In the genomic region with DNA sequence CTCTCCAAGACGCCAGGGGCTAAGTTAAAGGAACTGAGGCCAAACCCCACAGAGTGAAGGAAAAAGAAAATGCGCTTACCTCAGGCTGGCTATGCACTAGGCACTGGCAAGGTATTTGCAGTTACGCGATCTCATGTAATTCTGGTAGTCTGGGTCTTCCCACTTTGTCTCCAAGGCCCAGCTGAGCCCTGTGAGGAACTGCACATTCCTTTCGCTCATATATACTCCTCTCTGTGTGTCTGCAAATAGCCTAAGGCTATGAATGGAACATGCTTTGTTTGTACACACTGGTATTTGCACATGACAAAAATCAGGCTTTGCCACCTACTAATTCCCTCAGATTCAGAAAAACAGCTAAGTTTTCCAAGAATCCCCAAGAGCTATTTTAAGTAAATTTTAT, we compare ENCODE assay signal across 26 cellular contexts.
DNase-seq lines count a peak whose midpoint lies in the region; FAIRE-seq and TF ChIP-seq lines count a peak whose summit lies in the region.
"Had no signal": no experiment of that assay in that cellular context is flagged by ENCODE, and none has a peak within 500 bp of the region (broad histone marks: within the 10 kb centered on the region; RNA-seq: fewer than 3 reads in every experiment).

No MANE protein-coding gene starts in this region.

- H3K4me3 ChIP-seq in LNCaP clone FGC (ENCODE audit: low read depth, low read length) (no peak overlapping the region), astrocyte (ENCODE audit: insufficient read depth, low read depth, low read length) (no peak overlapping the region), small intestine (ENCODE audit: low read depth in 1 of 2, low read length in 2 of 2) (no peak overlapping the region)
- H3K4me3 ChIP-seq: heart left ventricle, lower lobe of right lung, suprapubic skin, uterus had no signal

- H3K4me3 Mint-ChIP-seq in astrocyte (ENCODE audit: unreplicated experiment): peak overlapping the region; percentile 36
- peak overlapping the region; percentile 17 to 81 (median 58) for H3K4me3 Mint-ChIP-seq in nephron
- H3K4me3 Mint-ChIP-seq: activated naive CD4-positive, alpha-beta T cell treated with anti-CD3 and anti-CD28 coated beads, Interleukin-2, amount 10 ng/mL, durations not matched to agents 7 days and 5 days; activated T-cell treated with anti-CD3 and anti-CD28 coated beads, Interleukin-2, amount 50 U/mL, for 4 hours; stimulated activated memory B cell treated with anti-CD40 and anti-IgM and Interleukin-4, amounts not matched to agents 10 μg/mL and 1 μg/mL and 100 μg/mL, for 72 hours had no signal

- FAIRE-seq in astrocyte (lab: Jason Lieb, UNC) (no peak), small intestine (lab: Jason Lieb, UNC) (no peak)

- no peak overlapping the region for H3K9ac ChIP-seq in astrocyte (ENCODE audit: low read length)

- H3K4me1 Mint-ChIP-seq in astrocyte (ENCODE audit: low read depth, unreplicated experiment): peaks cover 28% of the 10 kb centered on the region
- H3K4me1 Mint-ChIP-seq in nephron: peaks cover 53% of the 10 kb centered on the region
- H3K4me1 Mint-ChIP-seq: activated naive CD4-positive, alpha-beta T cell treated with anti-CD3 and anti-CD28 coated beads, Interleukin-2, amount 10 ng/mL, durations not matched to agents 7 days and 5 days; stimulated activated memory B cell treated with anti-CD40 and anti-IgM and Interleukin-4, amounts not matched to agents 10 μg/mL and 1 μg/mL and 100 μg/mL, for 72 hours had no signal

- H4K20me1 ChIP-seq in astrocyte (ENCODE audit: insufficient read depth, low read length): no peaks in the 10 kb centered on the region

- peaks cover 16% of the 10 kb centered on the region for H3K4me1 ChIP-seq in astrocyte (ENCODE audit: insufficient read depth, low read length)
- H3K4me1 ChIP-seq in small intestine (ENCODE audit: control insufficient read depth in 2 of 2, insufficient read depth in 1 of 2, low read depth in 1 of 2, low read length in 1 of 2): no peaks in the 10 kb centered on the region
- H3K4me1 ChIP-seq: uterus had no signal

- H3K9me3 ChIP-seq in astrocyte (ENCODE audit: insufficient read depth, low read depth, low read length) (no peaks in the 10 kb centered on the region), small intestine (ENCODE audit: control insufficient read depth, low read depth) (no peaks in the 10 kb centered on the region)
- H3K9me3 ChIP-seq: heart left ventricle, lower lobe of right lung, suprapubic skin, uterus had no signal

- H3K9me3 Mint-ChIP-seq in astrocyte (ENCODE audit: unreplicated experiment) (no peaks in the 10 kb centered on the region), nephron (no peaks in the 10 kb centered on the region)
- H3K9me3 Mint-ChIP-seq: activated naive CD4-positive, alpha-beta T cell treated with anti-CD3 and anti-CD28 coated beads, Interleukin-2, amount 10 ng/mL, durations not matched to agents 7 days and 5 days; activated T-cell treated with anti-CD3 and anti-CD28 coated beads, Interleukin-2, amount 50 U/mL, for 4 hours; stimulated activated memory B cell treated with anti-CD40 and anti-IgM and Interleukin-4, amounts not matched to agents 10 μg/mL and 1 μg/mL and 100 μg/mL, for 72 hours had no signal

- WGBS in small intestine, 3 donors: 93 to 97% (median 95%) methylated on average over 5 of the region's 5 CpGs

- H3K79me2 ChIP-seq in astrocyte (ENCODE audit: insufficient read depth, low read length): peaks cover 3% of the 10 kb centered on the region

- DNase-seq in EL (peak; percentile 14), LNCaP clone FGC (ENCODE audit: low read depth) (peak; percentile 67), astrocyte (ENCODE audit: low read depth) (no peak), small intestine (no peak), Kasumi-1 (lab: John Stamatoyannopoulos, UW) (no peak), NCI-H510A (lab: John Stamatoyannopoulos, UW) (no peak)
- DNase-seq: activated CD4-positive, alpha-beta T cell treated with anti-CD3 and anti-CD28 coated beads for 48 hours; activated naive CD4-positive, alpha-beta T cell treated with anti-CD3 and anti-CD28 coated beads, Interleukin-2, amount 10 ng/mL, durations not matched to agents 7 days and 5 days; activated T-cell treated with anti-CD3 and anti-CD28 coated beads, Interleukin-2, amount 50 U/mL, for 4 hours; C1 segment of cervical spinal cord; DMS79 treated with DMSO at 0.1 percent for 48 hours; heart left ventricle; KG1; kidney glomerular epithelial cell; lower lobe of right lung; MV-4-11; NCI-H187 treated with DMSO at 0.1 percent for 48 hours; SIG-M5; stimulated activated CD4-positive, alpha-beta T cell treated with anti-CD3 and anti-CD28 coated beads, Interleukin-4, amount 100 ng/mL, for 4 hours; SW 1271; T-helper 9 cell; uterus; WERI-Rb-1 had no signal

- H3K36me3 ChIP-seq in astrocyte (ENCODE audit: insufficient read depth, low read length) (no peaks in the 10 kb centered on the region), small intestine (ENCODE audit: control insufficient read depth in 2 of 2, insufficient read depth in 2 of 2, low read length in 2 of 2) (no peaks in the 10 kb centered on the region)
- H3K36me3 ChIP-seq: heart left ventricle, lower lobe of right lung, suprapubic skin, uterus, WERI-Rb-1 had no signal

- H3K4me2 ChIP-seq in astrocyte (ENCODE audit: low read length): no peak overlapping the region

- H3K27ac Mint-ChIP-seq in astrocyte (ENCODE audit: unreplicated experiment) (peak overlapping the region; percentile 75), nephron (peak overlapping the region; percentile 27 to 70 (median 43))
- H3K27ac Mint-ChIP-seq: activated naive CD4-positive, alpha-beta T cell treated with anti-CD3 and anti-CD28 coated beads, Interleukin-2, amount 10 ng/mL, durations not matched to agents 7 days and 5 days; stimulated activated memory B cell treated with anti-CD40 and anti-IgM and Interleukin-4, amounts not matched to agents 10 μg/mL and 1 μg/mL and 100 μg/mL, for 72 hours had no signal

- H3K27me3 ChIP-seq in astrocyte (ENCODE audit: insufficient read depth, low read length): no peaks in the 10 kb centered on the region
- no peaks in the 10 kb centered on the region for H3K27me3 ChIP-seq in small intestine (ENCODE audit: control insufficient read depth in 2 of 2, insufficient read depth in 2 of 2, low read length in 2 of 2)
- H3K27me3 ChIP-seq: heart left ventricle, suprapubic skin, uterus had no signal

- H3K27me3 Mint-ChIP-seq in astrocyte (ENCODE audit: low read depth, unreplicated experiment): no peaks in the 10 kb centered on the region
- no peaks in the 10 kb centered on the region for H3K27me3 Mint-ChIP-seq in nephron (ENCODE audit: low read depth)
- H3K27me3 Mint-ChIP-seq: stimulated activated memory B cell treated with anti-CD40 and anti-IgM and Interleukin-4, amounts not matched to agents 10 μg/mL and 1 μg/mL and 100 μg/mL, for 72 hours had no signal

- no peak for TF ChIP-seq CTCF in LNCaP clone FGC (IDR thresholded peaks at IDR 0.05; ENCODE audit: control insufficient read depth, extremely low read depth, insufficient read depth)
- TF ChIP-seq CTCF in astrocyte (IDR thresholded peaks at IDR 0.05; ENCODE audit: insufficient read depth, low read depth, low read length): no peak
- no peak for TF ChIP-seq CTCF in nephron (IDR thresholded peaks at IDR 0.05; ENCODE audit: unreplicated experiment in 3 of 3)

- H3K27ac ChIP-seq in astrocyte (ENCODE audit: low read depth, low read length): no peak overlapping the region
- no peak overlapping the region for H3K27ac ChIP-seq in small intestine (ENCODE audit: low read depth in 1 of 2, low read length in 1 of 2)
- H3K27ac ChIP-seq: heart left ventricle, lower lobe of right lung, suprapubic skin, uterus, WERI-Rb-1 had no signal

- H2AFZ ChIP-seq in astrocyte (ENCODE audit: low read depth, low read length): no peak overlapping the region

- H3K36me3 Mint-ChIP-seq in astrocyte (ENCODE audit: low read depth, unreplicated experiment): no peaks in the 10 kb centered on the region
- no peaks in the 10 kb centered on the region for H3K36me3 Mint-ChIP-seq in nephron (ENCODE audit: low read depth)
- H3K36me3 Mint-ChIP-seq: activated naive CD4-positive, alpha-beta T cell treated with anti-CD3 and anti-CD28 coated beads, Interleukin-2, amount 10 ng/mL, durations not matched to agents 7 days and 5 days; stimulated activated memory B cell treated with anti-CD40 and anti-IgM and Interleukin-4, amounts not matched to agents 10 μg/mL and 1 μg/mL and 100 μg/mL, for 72 hours had no signal

Comparison
In these comparisons a context has a peak if more than half of its experiments do, and no peak if none do; other contexts are left out.
1. DNase-seq: peak in EL (single experiment) and LNCaP clone FGC (single experiment); none in astrocyte (single experiment), small intestine (single experiment), Kasumi-1 (0 of 2) and NCI-H510A (single experiment).